ENCODE assay signal across 4 cellular contexts in genomic region chr1:6445929-6446328, GRCh38. TPM values are rescaled to one million over a fixed set of nuclear protein-coding genes. Genes with fewer than 3 reads are reported as not detected.
"Had no signal": no experiment of that assay in that cellular context is flagged by ENCODE, and none has a peak within 500 bp of the region (broad histone marks: within the 10 kb centered on the region; RNA-seq: fewer than 3 reads in every experiment).

No MANE protein-coding gene starts in this region.

RNA-seq across cellular contexts. Expression of gene ESPN, which starts 21.4 kb away (rescaled TPM):
- total RNA-seq: epithelial cell of proximal tubule, psoas muscle had no signal

RNA-seq across cellular contexts. Expression of gene HES2, which starts 26.2 kb away (rescaled TPM):
- total RNA-seq: left ventricle myocardium inferior, sigmoid colon had no signal
